1 cellular context compared by ENCODE assay signal in the genomic region with DNA sequence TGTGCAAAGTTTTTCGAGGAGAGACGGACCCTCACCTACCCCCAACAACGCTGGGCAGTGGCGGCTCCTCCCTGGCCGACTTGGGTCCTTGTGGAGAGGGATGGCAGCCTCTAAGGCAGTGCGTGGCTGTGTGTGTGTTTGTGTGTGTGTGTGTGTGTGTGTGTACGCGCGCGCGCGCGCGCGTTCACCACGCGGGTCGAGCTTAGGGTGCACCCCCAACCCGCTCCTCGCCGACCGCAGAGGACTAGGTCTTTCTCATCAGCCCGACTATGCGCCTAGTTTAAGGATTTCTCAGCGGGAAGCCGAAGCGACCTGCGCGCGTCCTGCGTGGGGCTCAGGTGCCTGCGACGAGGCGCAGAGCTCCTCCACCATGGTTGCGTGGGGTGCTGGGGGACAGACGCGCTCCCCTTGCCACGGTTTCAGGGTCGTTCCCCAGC.
TF ChIP-seq lines count a peak whose summit lies in the region.

No MANE protein-coding gene starts in this region.

TF ChIP-seq in HEK293, 187 proteins besides CTCF, POLR2A, EP300 and RAD21 (continued from another document and continues in another):
- TF ChIP-seq, protein P1, sequence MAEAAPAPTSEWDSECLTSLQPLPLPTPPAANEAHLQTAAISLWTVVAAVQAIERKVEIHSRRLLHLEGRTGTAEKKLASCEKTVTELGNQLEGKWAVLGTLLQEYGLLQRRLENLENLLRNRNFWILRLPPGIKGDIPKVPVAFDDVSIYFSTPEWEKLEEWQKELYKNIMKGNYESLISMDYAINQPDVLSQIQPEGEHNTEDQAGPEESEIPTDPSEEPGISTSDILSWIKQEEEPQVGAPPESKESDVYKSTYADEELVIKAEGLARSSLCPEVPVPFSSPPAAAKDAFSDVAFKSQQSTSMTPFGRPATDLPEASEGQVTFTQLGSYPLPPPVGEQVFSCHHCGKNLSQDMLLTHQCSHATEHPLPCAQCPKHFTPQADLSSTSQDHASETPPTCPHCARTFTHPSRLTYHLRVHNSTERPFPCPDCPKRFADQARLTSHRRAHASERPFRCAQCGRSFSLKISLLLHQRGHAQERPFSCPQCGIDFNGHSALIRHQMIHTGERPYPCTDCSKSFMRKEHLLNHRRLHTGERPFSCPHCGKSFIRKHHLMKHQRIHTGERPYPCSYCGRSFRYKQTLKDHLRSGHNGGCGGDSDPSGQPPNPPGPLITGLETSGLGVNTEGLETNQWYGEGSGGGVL (tag by site-specific recombination; IDR thresholded peaks at IDR 0.05) = no peak
- no peak for TF ChIP-seq ZNF670 (tag by site-specific recombination; IDR thresholded peaks at IDR 0.05; ENCODE audit: low read depth)
- no peak for TF ChIP-seq ZSCAN23 (tag by site-specific recombination; IDR thresholded peaks at IDR 0.05)
- TF ChIP-seq, protein P2, sequence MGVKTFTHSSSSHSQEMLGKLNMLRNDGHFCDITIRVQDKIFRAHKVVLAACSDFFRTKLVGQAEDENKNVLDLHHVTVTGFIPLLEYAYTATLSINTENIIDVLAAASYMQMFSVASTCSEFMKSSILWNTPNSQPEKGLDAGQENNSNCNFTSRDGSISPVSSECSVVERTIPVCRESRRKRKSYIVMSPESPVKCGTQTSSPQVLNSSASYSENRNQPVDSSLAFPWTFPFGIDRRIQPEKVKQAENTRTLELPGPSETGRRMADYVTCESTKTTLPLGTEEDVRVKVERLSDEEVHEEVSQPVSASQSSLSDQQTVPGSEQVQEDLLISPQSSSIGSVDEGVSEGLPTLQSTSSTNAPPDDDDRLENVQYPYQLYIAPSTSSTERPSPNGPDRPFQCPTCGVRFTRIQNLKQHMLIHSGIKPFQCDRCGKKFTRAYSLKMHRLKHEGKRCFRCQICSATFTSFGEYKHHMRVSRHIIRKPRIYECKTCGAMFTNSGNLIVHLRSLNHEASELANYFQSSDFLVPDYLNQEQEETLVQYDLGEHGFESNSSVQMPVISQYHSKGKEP (tag by site-specific recombination; IDR thresholded peaks at IDR 0.05) = no peak
- TF ChIP-seq ZNF561 (tag by site-specific recombination; IDR thresholded peaks at IDR 0.05; ENCODE audit: borderline replicate concordance) = no peak
- TF ChIP-seq SP3 (tag by site-specific recombination; IDR thresholded peaks at IDR 0.05) = no peak
- no peak for TF ChIP-seq PRDM1 (tag by site-specific recombination; IDR thresholded peaks at IDR 0.05)
- TF ChIP-seq ZNF571 (tag by site-specific recombination; IDR thresholded peaks at IDR 0.05) = no peak
- no peak for TF ChIP-seq ZNF302 (tag by site-specific recombination; IDR thresholded peaks at IDR 0.05; ENCODE audit: low read depth)
- no peak for TF ChIP-seq ZNF248 (tag by site-specific recombination; IDR thresholded peaks at IDR 0.05)
- TF ChIP-seq SALL2 (tag by site-specific recombination; IDR thresholded peaks at IDR 0.05; ENCODE audit: borderline replicate concordance) = no peak
- no peak for TF ChIP-seq SETDB1 (IDR thresholded peaks at IDR 0.05; ENCODE audit: insufficient read length, low read length)
- no peak for TF ChIP-seq ZNF221 (tag by site-specific recombination; IDR thresholded peaks at IDR 0.05; ENCODE audit: borderline replicate concordance)
- no peak for TF ChIP-seq ZNF701 (tag by site-specific recombination; IDR thresholded peaks at IDR 0.05)
- TF ChIP-seq ZNF658 (tag by site-specific recombination; IDR thresholded peaks at IDR 0.05) = no peak
- no peak for TF ChIP-seq ZNF223 (tag by site-specific recombination; IDR thresholded peaks at IDR 0.05)
- TF ChIP-seq ZNF707 (tag by site-specific recombination; IDR thresholded peaks at IDR 0.05) = no peak
- no peak for TF ChIP-seq REST (tag by site-specific recombination; IDR thresholded peaks at IDR 0.05)
- TF ChIP-seq ZFHX2 (tag by site-specific recombination; conservative IDR thresholded peaks at IDR 0.05) = no peak; the same call in 1 of the 2 replicates
- TF ChIP-seq GLIS1 (tag by site-specific recombination; IDR thresholded peaks at IDR 0.05) = no peak
- TF ChIP-seq ZNF776 (tag by site-specific recombination; IDR thresholded peaks at IDR 0.05; ENCODE audit: borderline replicate concordance) = no peak
- no peak for TF ChIP-seq GLI4 (tag by site-specific recombination; IDR thresholded peaks at IDR 0.05)
- TF ChIP-seq ZNF2 (tag by site-specific recombination; IDR thresholded peaks at IDR 0.05) = peak; percentile 36; the same call in 1 of the 2 replicates
- TF ChIP-seq ZNF514 (tag by site-specific recombination; IDR thresholded peaks at IDR 0.05) = no peak
- TF ChIP-seq, protein P3, sequence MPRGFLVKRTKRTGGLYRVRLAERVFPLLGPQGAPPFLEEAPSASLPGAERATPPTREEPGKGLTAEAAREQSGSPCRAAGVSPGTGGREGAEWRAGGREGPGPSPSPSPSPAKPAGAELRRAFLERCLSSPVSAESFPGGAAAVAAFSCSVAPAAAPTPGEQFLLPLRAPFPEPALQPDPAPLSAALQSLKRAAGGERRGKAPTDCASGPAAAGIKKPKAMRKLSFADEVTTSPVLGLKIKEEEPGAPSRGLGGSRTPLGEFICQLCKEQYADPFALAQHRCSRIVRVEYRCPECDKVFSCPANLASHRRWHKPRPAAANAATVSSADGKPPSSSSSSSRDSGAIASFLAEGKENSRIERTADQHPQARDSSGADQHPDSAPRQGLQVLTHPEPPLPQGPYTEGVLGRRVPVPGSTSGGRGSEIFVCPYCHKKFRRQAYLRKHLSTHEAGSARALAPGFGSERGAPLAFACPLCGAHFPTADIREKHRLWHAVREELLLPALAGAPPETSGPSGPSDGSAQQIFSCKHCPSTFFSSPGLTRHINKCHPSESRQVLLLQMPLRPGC (tag by site-specific recombination; IDR thresholded peaks at IDR 0.05) = no peak
- TF ChIP-seq ZNF768 (tag by site-specific recombination; IDR thresholded peaks at IDR 0.05) = no peak
- no peak for TF ChIP-seq ZNF138 (tag by site-specific recombination; IDR thresholded peaks at IDR 0.05; ENCODE audit: borderline replicate concordance)
- TF ChIP-seq ZNF518A (tag by site-specific recombination; conservative IDR thresholded peaks at IDR 0.05; ENCODE audit: low read depth) = no peak
- no peak for TF ChIP-seq ZNF548 (tag by site-specific recombination; IDR thresholded peaks at IDR 0.05)
- no peak for TF ChIP-seq ZNF423 (tag by site-specific recombination; IDR thresholded peaks at IDR 0.05)
- TF ChIP-seq, protein P4, sequence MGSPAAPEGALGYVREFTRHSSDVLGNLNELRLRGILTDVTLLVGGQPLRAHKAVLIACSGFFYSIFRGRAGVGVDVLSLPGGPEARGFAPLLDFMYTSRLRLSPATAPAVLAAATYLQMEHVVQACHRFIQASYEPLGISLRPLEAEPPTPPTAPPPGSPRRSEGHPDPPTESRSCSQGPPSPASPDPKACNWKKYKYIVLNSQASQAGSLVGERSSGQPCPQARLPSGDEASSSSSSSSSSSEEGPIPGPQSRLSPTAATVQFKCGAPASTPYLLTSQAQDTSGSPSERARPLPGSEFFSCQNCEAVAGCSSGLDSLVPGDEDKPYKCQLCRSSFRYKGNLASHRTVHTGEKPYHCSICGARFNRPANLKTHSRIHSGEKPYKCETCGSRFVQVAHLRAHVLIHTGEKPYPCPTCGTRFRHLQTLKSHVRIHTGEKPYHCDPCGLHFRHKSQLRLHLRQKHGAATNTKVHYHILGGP (tag by site-specific recombination; IDR thresholded peaks at IDR 0.05) = no peak
- TF ChIP-seq ZNF510 (tag by site-specific recombination; IDR thresholded peaks at IDR 0.05; ENCODE audit: insufficient replicate concordance) = no peak
- no peak for TF ChIP-seq BCL11A (tag by site-specific recombination; IDR thresholded peaks at IDR 0.05; ENCODE audit: low read depth)
- TF ChIP-seq ZEB2 (tag by site-specific recombination; IDR thresholded peaks at IDR 0.05) = no peak
- TF ChIP-seq ELK4 (IDR thresholded peaks at IDR 0.05; ENCODE audit: borderline replicate concordance, low read depth, low read length) = no peak
- TF ChIP-seq, protein P5, sequence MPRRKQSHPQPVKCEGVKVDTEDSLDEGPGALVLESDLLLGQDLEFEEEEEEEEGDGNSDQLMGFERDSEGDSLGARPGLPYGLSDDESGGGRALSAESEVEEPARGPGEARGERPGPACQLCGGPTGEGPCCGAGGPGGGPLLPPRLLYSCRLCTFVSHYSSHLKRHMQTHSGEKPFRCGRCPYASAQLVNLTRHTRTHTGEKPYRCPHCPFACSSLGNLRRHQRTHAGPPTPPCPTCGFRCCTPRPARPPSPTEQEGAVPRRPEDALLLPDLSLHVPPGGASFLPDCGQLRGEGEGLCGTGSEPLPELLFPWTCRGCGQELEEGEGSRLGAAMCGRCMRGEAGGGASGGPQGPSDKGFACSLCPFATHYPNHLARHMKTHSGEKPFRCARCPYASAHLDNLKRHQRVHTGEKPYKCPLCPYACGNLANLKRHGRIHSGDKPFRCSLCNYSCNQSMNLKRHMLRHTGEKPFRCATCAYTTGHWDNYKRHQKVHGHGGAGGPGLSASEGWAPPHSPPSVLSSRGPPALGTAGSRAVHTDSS (tag by site-specific recombination; IDR thresholded peaks at IDR 0.05) = no peak
- TF ChIP-seq, protein P6, sequence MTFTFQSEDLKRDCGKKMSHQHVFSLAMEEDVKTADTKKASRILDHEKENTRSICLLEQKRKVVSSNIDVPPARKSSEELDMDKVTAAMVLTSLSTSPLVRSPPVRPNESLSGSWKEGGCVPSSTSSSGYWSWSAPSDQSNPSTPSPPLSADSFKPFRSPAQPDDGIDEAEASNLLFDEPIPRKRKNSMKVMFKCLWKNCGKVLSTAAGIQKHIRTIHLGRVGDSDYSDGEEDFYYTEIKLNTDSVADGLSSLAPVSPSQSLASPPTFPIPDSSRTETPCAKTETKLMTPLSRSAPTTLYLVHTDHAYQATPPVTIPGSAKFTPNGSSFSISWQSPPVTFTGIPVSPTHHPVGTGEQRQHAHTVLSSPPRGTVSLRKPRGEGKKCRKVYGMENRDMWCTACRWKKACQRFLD (tag by site-specific recombination; IDR thresholded peaks at IDR 0.05) = no peak
- no peak for TF ChIP-seq ZNF140 (tag by site-specific recombination; IDR thresholded peaks at IDR 0.05)
- TF ChIP-seq IKZF3 (tag by site-specific recombination; IDR thresholded peaks at IDR 0.05) = no peak
- 0 out of 2 replicates have a peak, but pooled peaks have one; percentile 40 for TF ChIP-seq ZFP37 (tag by site-specific recombination; IDR thresholded peaks at IDR 0.05)
- no peak for TF ChIP-seq KLF7 (tag by site-specific recombination; IDR thresholded peaks at IDR 0.05; ENCODE audit: borderline replicate concordance)
- no peak for TF ChIP-seq ZNF623 (tag by site-specific recombination; IDR thresholded peaks at IDR 0.05)
- TF ChIP-seq ZNF354C (tag by site-specific recombination; IDR thresholded peaks at IDR 0.05; ENCODE audit: borderline replicate concordance, low read depth) = no peak
